In the genomic region with DNA sequence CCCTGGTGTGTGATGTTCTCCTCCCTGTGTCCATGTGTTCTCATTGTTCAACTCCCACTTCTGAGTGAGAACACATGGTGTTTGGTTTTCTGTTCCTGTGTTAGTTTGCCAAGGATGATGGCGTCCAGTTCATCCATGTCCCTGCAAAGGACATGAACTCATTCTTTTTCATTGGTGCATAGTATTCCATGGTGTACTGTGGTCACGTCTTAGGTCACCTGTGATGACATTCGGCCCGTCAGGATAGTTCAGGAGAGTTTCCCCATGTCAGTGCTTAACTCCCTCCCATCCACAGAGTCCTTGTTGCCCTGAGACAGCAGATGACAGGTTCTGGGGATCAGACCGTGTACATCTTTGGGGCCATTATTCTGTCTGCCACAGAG, we compare ENCODE assay signal across 2 cellular contexts.
TF ChIP-seq lines count a peak whose summit lies in the region.

No MANE protein-coding gene starts in this region.

TF ChIP-seq in HEK293, 187 proteins besides CTCF, POLR2A, EP300 and RAD21:
- TF ChIP-seq ZNF530 (tag by site-specific recombination; IDR thresholded peaks at IDR 0.05; ENCODE audit: low read depth) (no peak), PRDM1 (tag by site-specific recombination; IDR thresholded peaks at IDR 0.05) (no peak), ZNF146 (tag by site-specific recombination; IDR thresholded peaks at IDR 0.05) (peak; percentile 98), IKZF3 (tag by site-specific recombination; IDR thresholded peaks at IDR 0.05) (no peak), WT1 (tag by site-specific recombination; IDR thresholded peaks at IDR 0.05) (no peak)
- TF ChIP-seq, protein P1, sequence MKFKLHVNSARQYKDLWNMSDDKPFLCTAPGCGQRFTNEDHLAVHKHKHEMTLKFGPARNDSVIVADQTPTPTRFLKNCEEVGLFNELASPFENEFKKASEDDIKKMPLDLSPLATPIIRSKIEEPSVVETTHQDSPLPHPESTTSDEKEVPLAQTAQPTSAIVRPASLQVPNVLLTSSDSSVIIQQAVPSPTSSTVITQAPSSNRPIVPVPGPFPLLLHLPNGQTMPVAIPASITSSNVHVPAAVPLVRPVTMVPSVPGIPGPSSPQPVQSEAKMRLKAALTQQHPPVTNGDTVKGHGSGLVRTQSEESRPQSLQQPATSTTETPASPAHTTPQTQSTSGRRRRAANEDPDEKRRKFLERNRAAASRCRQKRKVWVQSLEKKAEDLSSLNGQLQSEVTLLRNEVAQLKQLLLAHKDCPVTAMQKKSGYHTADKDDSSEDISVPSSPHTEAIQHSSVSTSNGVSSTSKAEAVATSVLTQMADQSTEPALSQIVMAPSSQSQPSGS (tag by site-specific recombination; IDR thresholded peaks at IDR 0.05; ENCODE audit: low read depth) = no peak

TF ChIP-seq in K562, 482 proteins besides CTCF, POLR2A, EP300 and RAD21:
- TF ChIP-seq ZNF146 (CRISPR knock-in tag; IDR thresholded peaks at IDR 0.05; ENCODE audit: unreplicated experiment) = peak; percentile 88
- no peak for TF ChIP-seq ZNF592 (IDR thresholded peaks at IDR 0.05)
- TF ChIP-seq HOXB6 (CRISPR knock-in tag; IDR thresholded peaks at IDR 0.05; ENCODE audit: borderline replicate concordance) = no peak
- peak; percentile 25 for TF ChIP-seq RBM25 (IDR thresholded peaks at IDR 0.05; ENCODE audit: low read depth, low read length, severe bottlenecking)
- peak in 1 of 2 experiments; percentile 38; a peak in 1 of 4 replicates for TF ChIP-seq KDM1A (IDR thresholded peaks at IDR 0.05)
- TF ChIP-seq HNRNPLL (IDR thresholded peaks at IDR 0.05; ENCODE audit: low read depth, low read length, poor library complexity, severe bottlenecking) = no peak
